Comparison of ENCODE assay signal across 9 cellular contexts in the genomic region with DNA sequence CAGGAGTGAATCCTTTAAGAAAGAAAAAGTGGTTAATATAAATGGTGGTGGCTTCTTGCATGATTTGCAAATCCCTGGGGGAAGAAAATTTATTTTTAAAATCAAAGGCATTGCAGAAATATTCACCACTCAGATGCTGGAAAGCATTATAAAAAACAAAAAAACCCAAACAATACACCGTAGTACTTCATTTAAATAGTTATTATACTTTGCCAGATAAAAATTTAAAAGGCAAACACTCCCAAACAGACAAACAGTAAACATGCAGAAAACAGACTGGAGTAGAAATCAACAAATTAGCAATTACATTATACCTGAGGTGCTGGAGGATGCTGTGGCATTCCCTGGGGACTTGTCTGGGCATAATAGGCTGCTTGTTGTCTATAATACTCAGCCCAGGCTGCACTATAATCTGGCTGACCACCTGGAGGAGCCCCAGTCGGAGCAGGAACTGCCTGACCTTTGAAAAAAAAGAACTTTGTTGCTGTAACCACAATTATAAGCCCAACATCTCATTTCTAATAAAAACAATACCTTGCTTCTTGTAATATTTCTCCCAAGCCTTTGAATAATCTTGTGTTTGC. TPM values are rescaled to one million over a fixed set of nuclear protein-coding genes. Genes with fewer than 3 reads are reported as not detected.
A peak's percentile ranks its signal among the peaks of the same experiment; 100 is the strongest.
DNase-seq lines count a peak whose midpoint lies in the region; ATAC-seq and TF ChIP-seq lines count a peak whose summit lies in the region.
"Had no signal": no experiment of that assay in that cellular context is flagged by ENCODE, and none has a peak within 500 bp of the region (broad histone marks: within the 10 kb centered on the region; RNA-seq: fewer than 3 reads in every experiment).

No MANE protein-coding gene starts in this region.

- intact Hi-C loops in lower leg skin (cut with DNase I; ENCODE audit: low total_unique reads): no loop called here
- intact Hi-C loops in spleen (cut with DNase I; ENCODE audit: low total_unique reads): no loop called here

- H3K4me3 ChIP-seq in osteoblast (ENCODE audit: insufficient read depth, low read length) (no peak overlapping the region), lower leg skin (ENCODE audit: low read depth, poor library complexity, severe bottlenecking) (no peak overlapping the region), spleen (no peak overlapping the region)

- peaks cover 8% of the 10 kb centered on the region for H4K20me1 ChIP-seq in osteoblast (ENCODE audit: insufficient read depth, low read length)

- TF ChIP-seq CTCF in osteoblast (IDR thresholded peaks at IDR 0.05; ENCODE audit: extremely low read depth, low read depth, low read length): peak; percentile 33
- TF ChIP-seq CTCF in lower leg skin (IDR thresholded peaks at IDR 0.05): no peak
- no peak for TF ChIP-seq CTCF in spleen (IDR thresholded peaks at IDR 0.05 in 8 of 11, conservative IDR thresholded peaks at IDR 0.05 in 3 of 11)

- H3K27me3 ChIP-seq in osteoblast (ENCODE audit: insufficient read depth, low read length) (no peaks in the 10 kb centered on the region), spleen (replicated peaks in 1 of 7) (no peaks in the 10 kb centered on the region)

- no peaks in the 10 kb centered on the region for H3K9me3 ChIP-seq in osteoblast (ENCODE audit: low read depth, low read length)
- H3K9me3 ChIP-seq in spleen: no peaks in the 10 kb centered on the region
- H3K9me3 ChIP-seq: Caco-2 had no signal

- WGBS in lower leg skin, 2 donors: 29 to 33% methylated on average over 2 of the region's 2 CpGs
- WGBS in spleen, 5 donors: 46 to 58% (median 50%) methylated on average over 2 of the region's 2 CpGs

- peaks cover 1% of the 10 kb centered on the region for H3K27me3 Mint-ChIP-seq in IgD-negative memory B cell
- H3K27me3 Mint-ChIP-seq in central memory CD8-positive, alpha-beta T cell: no peaks in the 10 kb centered on the region

- H3K27ac ChIP-seq in osteoblast (ENCODE audit: low read depth, low read length) (no peak overlapping the region), spleen (no peak overlapping the region)

- peaks cover 10% of the 10 kb centered on the region for H3K36me3 Mint-ChIP-seq in IgD-negative memory B cell
- H3K36me3 Mint-ChIP-seq in central memory CD8-positive, alpha-beta T cell (ENCODE audit: insufficient read depth): peaks cover 71% of the 10 kb centered on the region

- H3K4me1 ChIP-seq in osteoblast (ENCODE audit: insufficient read depth, low read length) (peaks cover 6% of the 10 kb centered on the region), spleen (peaks cover 12 to 57% (median 38%) of the 10 kb centered on the region in 6 donors)
- H3K4me1 ChIP-seq: Caco-2 had no signal

- peaks cover 42% of the 10 kb centered on the region for H3K79me2 ChIP-seq in osteoblast (ENCODE audit: insufficient read depth, low read length)

- H3K9me3 Mint-ChIP-seq in IgD-negative memory B cell: no peaks in the 10 kb centered on the region
- no peaks in the 10 kb centered on the region for H3K9me3 Mint-ChIP-seq in central memory CD8-positive, alpha-beta T cell

- H3K36me3 ChIP-seq in osteoblast (ENCODE audit: insufficient read depth, low read length): peaks cover 94% of the 10 kb centered on the region
- peaks cover 0 to 100% (median 58%) of the 10 kb centered on the region in 6 donors for H3K36me3 ChIP-seq in spleen

- no peak overlapping the region for H2AFZ ChIP-seq in osteoblast (ENCODE audit: low read length)

- H3K4me1 Mint-ChIP-seq in IgD-negative memory B cell: peaks cover 28 to 32% (median 31%) of the 10 kb centered on the region in 3 donors
- peaks cover 22% of the 10 kb centered on the region for H3K4me1 Mint-ChIP-seq in central memory CD8-positive, alpha-beta T cell

- H3K4me2 ChIP-seq in osteoblast (ENCODE audit: insufficient read depth, low read length): no peak overlapping the region

- DNase-seq in NCI-H2107 treated with DMSO at 0.1 percent for 48 hours (lab: John Stamatoyannopoulos, UW; ENCODE audit: unreplicated experiment) (peak; percentile 50), NCI-H2107 (lab: John Stamatoyannopoulos, UW) (no peak), osteoblast (ENCODE audit: insufficient read length, low spot score, missing footprints) (peak; percentile 36), lower leg skin (ENCODE audit: low spot score in 2 of 2) (no peak), spleen (no peak)
- no peak for DNase-seq in central memory CD8-positive, alpha-beta T cell (ENCODE audit: low spot score in 2 of 2)
- no peak for DNase-seq in activated CD4-positive, CD25-positive, alpha-beta regulatory T cell treated with anti-CD3 and anti-CD28 coated beads, Interleukin-2, amount 50 U/mL, for 72 hours

- TF ChIP-seq POLR2A in lower leg skin (IDR thresholded peaks at IDR 0.05) (no peak), spleen (IDR thresholded peaks at IDR 0.05) (no peak)

- ATAC-seq in central memory CD8-positive, alpha-beta T cell (replicated peaks; ENCODE audit: extremely low read depth, poor library complexity, severe bottlenecking): no peak

- H3K4me3 Mint-ChIP-seq in IgD-negative memory B cell: peak overlapping the region in 1 of 4 donors; percentile 41
- no peak overlapping the region for H3K4me3 Mint-ChIP-seq in central memory CD8-positive, alpha-beta T cell

- peak overlapping the region; percentile 23 to 54 (median 31) for H3K27ac Mint-ChIP-seq in IgD-negative memory B cell
- H3K27ac Mint-ChIP-seq in central memory CD8-positive, alpha-beta T cell (ENCODE audit: low read depth): peak overlapping the region; percentile 54

RNA-seq across cellular contexts. Expression of a gene that starts 29.9 kb away (rescaled TPM):
- 48.2 TPM for polyA plus RNA-seq in IgD-negative memory B cell
- total RNA-seq in osteoblast: 86.9 and 91.6 TPM in 2 replicates
- 100 to 1,000 TPM in 1 of 4 donors, 10 to 100 TPM in 3; 48.7 to 105 (median 58.9) TPM for total RNA-seq in lower leg skin
- total RNA-seq in spleen: 100 to 1,000 TPM; 151 to 196 (median 176) TPM
- polyA plus RNA-seq in spleen: 10 to 100 TPM; 52.5 to 63.5 (median 60.3) TPM

RNA-seq across cellular contexts. Expression of a gene that starts 55.8 kb away (rescaled TPM):
- polyA plus RNA-seq in IgD-negative memory B cell: 7.3 TPM
- total RNA-seq in osteoblast: 36.5 and 46.7 TPM in 2 replicates
- total RNA-seq in lower leg skin: 10 to 100 TPM in 3 of 4 donors, 1 to 10 TPM in 1; 9.3 to 15.5 (median 13.6) TPM
- 10 to 100 TPM; 39.9 to 66.2 (median 57.9) TPM for total RNA-seq in spleen
- 10 to 100 TPM; 10.5 to 29.5 (median 11.4) TPM for polyA plus RNA-seq in spleen

Comparison
In these comparisons a context has a peak if more than half of its experiments do, and no peak if none do; other contexts are left out.
1. DNase-seq: peak in NCI-H2107 treated with DMSO at 0.1 percent for 48 hours (single experiment) and osteoblast (single experiment); none in NCI-H2107 (single experiment), central memory CD8-positive, alpha-beta T cell (0 of 2), activated CD4-positive, CD25-positive, alpha-beta regulatory T cell treated with anti-CD3 and anti-CD28 coated beads, Interleukin-2, amount 50 U/mL, for 72 hours (single experiment), lower leg skin (0 of 2) and spleen (single experiment).